23 cellular contexts compared by ENCODE assay signal in genomic region chr11:26278354-26278753, GRCh38. TPM values are rescaled to one million over a fixed set of nuclear protein-coding genes. Genes with fewer than 3 reads are reported as not detected.
"Had no signal": no experiment of that assay in that cellular context is flagged by ENCODE, and none has a peak within 500 bp of the region (broad histone marks: within the 10 kb centered on the region; RNA-seq: fewer than 3 reads in every experiment).

No MANE protein-coding gene starts in this region.

- H3K4me3 Mint-ChIP-seq: activated CD4-positive, alpha-beta T cell treated with anti-CD3 and anti-CD28 coated beads, Interleukin-2, amount 10 ng/mL, durations not matched to agents 24 days and 14 days; activated CD8-positive, alpha-beta T cell treated with anti-CD3 and anti-CD28 coated beads, Interleukin-2, amount 10 ng/mL, durations not matched to agents 7 days and 5 days; activated naive CD4-positive, alpha-beta T cell treated with anti-CD3 and anti-CD28 coated beads, Interleukin-2, amount 10 ng/mL, durations not matched to agents 7 days and 5 days; activated naive CD8-positive, alpha-beta T cell treated with anti-CD3 and anti-CD28 coated beads, Interleukin-2, amount 50 U/mL, for 24 hours; brain; central memory CD8-positive, alpha-beta T cell; natural killer cell treated with Interleukin-12 subunit alpha and Interleukin-12 subunit beta and Interleukin-15 and Interleukin-18, amount 100 ng/mL, for 72 hours; stimulated activated naive B cell treated with anti-CD40 and anti-IgM and Interleukin-4, amounts not matched to agents 10 μg/mL and 1 μg/mL and 100 μg/mL, for 72 hours had no signal

- FAIRE-seq: endometrium had no signal

- H3K36me3 Mint-ChIP-seq: activated naive CD4-positive, alpha-beta T cell treated with anti-CD3 and anti-CD28 coated beads, Interleukin-2, amount 10 ng/mL, durations not matched to agents 7 days and 5 days; brain; natural killer cell treated with Interleukin-12 subunit alpha and Interleukin-12 subunit beta and Interleukin-15 and Interleukin-18, amount 100 ng/mL, for 72 hours; stimulated activated naive B cell treated with anti-CD40 and anti-IgM and Interleukin-4, amounts not matched to agents 10 μg/mL and 1 μg/mL and 100 μg/mL, for 72 hours had no signal

- H3K4me1 ChIP-seq: lower lobe of right lung, parathyroid adenoma, upper lobe of right lung had no signal

- H3K27me3 Mint-ChIP-seq: activated CD4-positive, alpha-beta T cell treated with anti-CD3 and anti-CD28 coated beads, Interleukin-2, amount 10 ng/mL, durations not matched to agents 24 days and 14 days; activated naive CD4-positive, alpha-beta T cell treated with anti-CD3 and anti-CD28 coated beads, Interleukin-2, amount 10 ng/mL, durations not matched to agents 7 days and 5 days; brain; central memory CD8-positive, alpha-beta T cell had no signal

- ATAC-seq: activated CD8-positive, alpha-beta T cell treated with anti-CD3 and anti-CD28 coated beads, Interleukin-2, amount 10 ng/mL, durations not matched to agents 7 days and 5 days; activated naive CD8-positive, alpha-beta T cell treated with anti-CD3 and anti-CD28 coated beads, Interleukin-2, amount 50 U/mL, for 24 hours; left colon; lower lobe of right lung; natural killer cell treated with Interleukin-12 subunit alpha and Interleukin-12 subunit beta and Interleukin-15 and Interleukin-18, amount 100 ng/mL, for 72 hours; stimulated activated naive B cell treated with anti-CD40 and anti-IgM and Interleukin-4, amounts not matched to agents 10 μg/mL and 1 μg/mL and 100 μg/mL, for 72 hours; upper lobe of right lung had no signal

- H3K36me3 ChIP-seq: lower lobe of right lung, upper lobe of right lung had no signal

- H2AFZ ChIP-seq: parathyroid adenoma had no signal

- H3K4me1 Mint-ChIP-seq: activated CD4-positive, alpha-beta T cell treated with anti-CD3 and anti-CD28 coated beads, Interleukin-2, amount 10 ng/mL, durations not matched to agents 24 days and 14 days; activated naive CD4-positive, alpha-beta T cell treated with anti-CD3 and anti-CD28 coated beads, Interleukin-2, amount 10 ng/mL, durations not matched to agents 7 days and 5 days; brain; central memory CD8-positive, alpha-beta T cell had no signal

- H3K27ac Mint-ChIP-seq: activated CD4-positive, alpha-beta T cell treated with anti-CD3 and anti-CD28 coated beads, Interleukin-2, amount 10 ng/mL, durations not matched to agents 24 days and 14 days; activated CD8-positive, alpha-beta T cell treated with anti-CD3 and anti-CD28 coated beads, Interleukin-2, amount 10 ng/mL, durations not matched to agents 7 days and 5 days; activated naive CD4-positive, alpha-beta T cell treated with anti-CD3 and anti-CD28 coated beads, Interleukin-2, amount 10 ng/mL, durations not matched to agents 7 days and 5 days; activated naive CD8-positive, alpha-beta T cell treated with anti-CD3 and anti-CD28 coated beads, Interleukin-2, amount 50 U/mL, for 24 hours; brain; natural killer cell treated with Interleukin-12 subunit alpha and Interleukin-12 subunit beta and Interleukin-15 and Interleukin-18, amount 100 ng/mL, for 72 hours; stimulated activated naive B cell treated with anti-CD40 and anti-IgM and Interleukin-4, amounts not matched to agents 10 μg/mL and 1 μg/mL and 100 μg/mL, for 72 hours had no signal

- H3K9me3 Mint-ChIP-seq: activated CD4-positive, alpha-beta T cell treated with anti-CD3 and anti-CD28 coated beads, Interleukin-2, amount 10 ng/mL, durations not matched to agents 24 days and 14 days; activated naive CD4-positive, alpha-beta T cell treated with anti-CD3 and anti-CD28 coated beads, Interleukin-2, amount 10 ng/mL, durations not matched to agents 7 days and 5 days; activated naive CD8-positive, alpha-beta T cell treated with anti-CD3 and anti-CD28 coated beads, Interleukin-2, amount 50 U/mL, for 24 hours; brain; central memory CD8-positive, alpha-beta T cell; natural killer cell treated with Interleukin-12 subunit alpha and Interleukin-12 subunit beta and Interleukin-15 and Interleukin-18, amount 100 ng/mL, for 72 hours; stimulated activated naive B cell treated with anti-CD40 and anti-IgM and Interleukin-4, amounts not matched to agents 10 μg/mL and 1 μg/mL and 100 μg/mL, for 72 hours had no signal

- H3K27ac ChIP-seq: coronary artery, lower lobe of right lung, parathyroid adenoma, upper lobe of right lung had no signal

- H3K9ac ChIP-seq: parathyroid adenoma had no signal

- DNase-seq: activated CD4-positive, alpha-beta T cell treated with anti-CD3 and anti-CD28 coated beads, Interleukin-2, amount 10 ng/mL, durations not matched to agents 24 days and 14 days; activated CD4-positive, CD25-positive, alpha-beta regulatory T cell; activated CD8-positive, alpha-beta T cell treated with anti-CD3 and anti-CD28 coated beads, Interleukin-2, amount 10 ng/mL, durations not matched to agents 7 days and 5 days; activated effector memory CD4-positive, alpha-beta T cell treated with Interleukin-2 at 50 U/mL for 16 hours; activated naive CD4-positive, alpha-beta T cell treated with anti-CD3 and anti-CD28 coated beads, Interleukin-2, amount 10 ng/mL, durations not matched to agents 7 days and 5 days; activated naive CD8-positive, alpha-beta T cell treated with anti-CD3 and anti-CD28 coated beads, Interleukin-2, amount 50 U/mL, for 24 hours; activated T-cell treated with anti-CD3 and anti-CD28 coated beads, Interleukin-2, amount 50 U/mL, for 48 hours; anterior cingulate cortex; erythroblast; foreskin melanocyte; glutamatergic neuron; hypothalamus; islet precursor cell; left colon; lower lobe of right lung; stimulated activated naive B cell treated with anti-CD40 and anti-IgM and Interleukin-4, amounts not matched to agents 10 μg/mL and 1 μg/mL and 100 μg/mL, for 72 hours; upper lobe of right lung had no signal

- H3K79me2 ChIP-seq: parathyroid adenoma had no signal

- H3K9me3 ChIP-seq: lower lobe of right lung, upper lobe of right lung had no signal

- H3K4me3 ChIP-seq: coronary artery, lower lobe of right lung, upper lobe of right lung had no signal

RNA-seq across cellular contexts. Expression of gene ANO3, which starts 53.6 kb away (rescaled TPM):
- total RNA-seq: activated CD4-positive, alpha-beta T cell treated with anti-CD3 and anti-CD28 coated beads, Interleukin-2, amount 10 ng/mL, durations not matched to agents 24 days and 14 days; activated CD8-positive, alpha-beta T cell treated with anti-CD3 and anti-CD28 coated beads, Interleukin-2, amount 10 ng/mL, durations not matched to agents 7 days and 5 days; natural killer cell treated with Interleukin-12 subunit alpha and Interleukin-12 subunit beta and Interleukin-15 and Interleukin-18, amount 100 ng/mL, for 72 hours had no signal
